In the genomic region with DNA sequence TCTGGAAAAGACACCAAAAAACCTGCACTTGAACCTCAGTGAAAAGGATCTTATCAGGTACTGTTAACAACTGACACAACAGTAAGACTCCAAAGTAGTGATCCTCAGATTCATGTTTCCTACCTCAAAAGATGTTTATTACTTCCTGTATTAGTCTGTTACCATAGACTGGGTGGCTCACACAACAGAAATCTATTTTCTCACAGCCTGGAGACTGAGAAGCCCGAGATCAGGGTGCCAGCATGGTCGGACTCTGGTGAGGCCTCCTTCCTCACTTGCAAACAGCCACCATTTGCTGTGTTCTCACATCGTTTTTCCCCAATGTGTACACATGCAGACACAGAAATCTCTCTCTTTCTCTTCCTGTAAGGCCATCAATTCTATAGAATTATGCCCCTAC, we compare ENCODE assay signal across 1 cellular context.
TF ChIP-seq lines count a peak whose summit lies in the region.

No MANE protein-coding gene starts in this region.

TF ChIP-seq in H1, 55 proteins besides CTCF, POLR2A, EP300 and RAD21 (continued from another document):
- TF ChIP-seq BACH1 (IDR thresholded peaks at IDR 0.05; ENCODE audit: low read length) (no peak), SIRT6 (IDR thresholded peaks at IDR 0.05; ENCODE audit: low read length) (no peak), EZH2 (IDR thresholded peaks at IDR 0.05; ENCODE audit: low read depth, low read length, severe bottlenecking) (no peak), SUZ12 (IDR thresholded peaks at IDR 0.05; ENCODE audit: low read length) (no peak), CTBP2 (IDR thresholded peaks at IDR 0.05; ENCODE audit: borderline replicate concordance, insufficient read depth, insufficient read length, low read length) (no peak)
- TF ChIP-seq, protein P1, sequence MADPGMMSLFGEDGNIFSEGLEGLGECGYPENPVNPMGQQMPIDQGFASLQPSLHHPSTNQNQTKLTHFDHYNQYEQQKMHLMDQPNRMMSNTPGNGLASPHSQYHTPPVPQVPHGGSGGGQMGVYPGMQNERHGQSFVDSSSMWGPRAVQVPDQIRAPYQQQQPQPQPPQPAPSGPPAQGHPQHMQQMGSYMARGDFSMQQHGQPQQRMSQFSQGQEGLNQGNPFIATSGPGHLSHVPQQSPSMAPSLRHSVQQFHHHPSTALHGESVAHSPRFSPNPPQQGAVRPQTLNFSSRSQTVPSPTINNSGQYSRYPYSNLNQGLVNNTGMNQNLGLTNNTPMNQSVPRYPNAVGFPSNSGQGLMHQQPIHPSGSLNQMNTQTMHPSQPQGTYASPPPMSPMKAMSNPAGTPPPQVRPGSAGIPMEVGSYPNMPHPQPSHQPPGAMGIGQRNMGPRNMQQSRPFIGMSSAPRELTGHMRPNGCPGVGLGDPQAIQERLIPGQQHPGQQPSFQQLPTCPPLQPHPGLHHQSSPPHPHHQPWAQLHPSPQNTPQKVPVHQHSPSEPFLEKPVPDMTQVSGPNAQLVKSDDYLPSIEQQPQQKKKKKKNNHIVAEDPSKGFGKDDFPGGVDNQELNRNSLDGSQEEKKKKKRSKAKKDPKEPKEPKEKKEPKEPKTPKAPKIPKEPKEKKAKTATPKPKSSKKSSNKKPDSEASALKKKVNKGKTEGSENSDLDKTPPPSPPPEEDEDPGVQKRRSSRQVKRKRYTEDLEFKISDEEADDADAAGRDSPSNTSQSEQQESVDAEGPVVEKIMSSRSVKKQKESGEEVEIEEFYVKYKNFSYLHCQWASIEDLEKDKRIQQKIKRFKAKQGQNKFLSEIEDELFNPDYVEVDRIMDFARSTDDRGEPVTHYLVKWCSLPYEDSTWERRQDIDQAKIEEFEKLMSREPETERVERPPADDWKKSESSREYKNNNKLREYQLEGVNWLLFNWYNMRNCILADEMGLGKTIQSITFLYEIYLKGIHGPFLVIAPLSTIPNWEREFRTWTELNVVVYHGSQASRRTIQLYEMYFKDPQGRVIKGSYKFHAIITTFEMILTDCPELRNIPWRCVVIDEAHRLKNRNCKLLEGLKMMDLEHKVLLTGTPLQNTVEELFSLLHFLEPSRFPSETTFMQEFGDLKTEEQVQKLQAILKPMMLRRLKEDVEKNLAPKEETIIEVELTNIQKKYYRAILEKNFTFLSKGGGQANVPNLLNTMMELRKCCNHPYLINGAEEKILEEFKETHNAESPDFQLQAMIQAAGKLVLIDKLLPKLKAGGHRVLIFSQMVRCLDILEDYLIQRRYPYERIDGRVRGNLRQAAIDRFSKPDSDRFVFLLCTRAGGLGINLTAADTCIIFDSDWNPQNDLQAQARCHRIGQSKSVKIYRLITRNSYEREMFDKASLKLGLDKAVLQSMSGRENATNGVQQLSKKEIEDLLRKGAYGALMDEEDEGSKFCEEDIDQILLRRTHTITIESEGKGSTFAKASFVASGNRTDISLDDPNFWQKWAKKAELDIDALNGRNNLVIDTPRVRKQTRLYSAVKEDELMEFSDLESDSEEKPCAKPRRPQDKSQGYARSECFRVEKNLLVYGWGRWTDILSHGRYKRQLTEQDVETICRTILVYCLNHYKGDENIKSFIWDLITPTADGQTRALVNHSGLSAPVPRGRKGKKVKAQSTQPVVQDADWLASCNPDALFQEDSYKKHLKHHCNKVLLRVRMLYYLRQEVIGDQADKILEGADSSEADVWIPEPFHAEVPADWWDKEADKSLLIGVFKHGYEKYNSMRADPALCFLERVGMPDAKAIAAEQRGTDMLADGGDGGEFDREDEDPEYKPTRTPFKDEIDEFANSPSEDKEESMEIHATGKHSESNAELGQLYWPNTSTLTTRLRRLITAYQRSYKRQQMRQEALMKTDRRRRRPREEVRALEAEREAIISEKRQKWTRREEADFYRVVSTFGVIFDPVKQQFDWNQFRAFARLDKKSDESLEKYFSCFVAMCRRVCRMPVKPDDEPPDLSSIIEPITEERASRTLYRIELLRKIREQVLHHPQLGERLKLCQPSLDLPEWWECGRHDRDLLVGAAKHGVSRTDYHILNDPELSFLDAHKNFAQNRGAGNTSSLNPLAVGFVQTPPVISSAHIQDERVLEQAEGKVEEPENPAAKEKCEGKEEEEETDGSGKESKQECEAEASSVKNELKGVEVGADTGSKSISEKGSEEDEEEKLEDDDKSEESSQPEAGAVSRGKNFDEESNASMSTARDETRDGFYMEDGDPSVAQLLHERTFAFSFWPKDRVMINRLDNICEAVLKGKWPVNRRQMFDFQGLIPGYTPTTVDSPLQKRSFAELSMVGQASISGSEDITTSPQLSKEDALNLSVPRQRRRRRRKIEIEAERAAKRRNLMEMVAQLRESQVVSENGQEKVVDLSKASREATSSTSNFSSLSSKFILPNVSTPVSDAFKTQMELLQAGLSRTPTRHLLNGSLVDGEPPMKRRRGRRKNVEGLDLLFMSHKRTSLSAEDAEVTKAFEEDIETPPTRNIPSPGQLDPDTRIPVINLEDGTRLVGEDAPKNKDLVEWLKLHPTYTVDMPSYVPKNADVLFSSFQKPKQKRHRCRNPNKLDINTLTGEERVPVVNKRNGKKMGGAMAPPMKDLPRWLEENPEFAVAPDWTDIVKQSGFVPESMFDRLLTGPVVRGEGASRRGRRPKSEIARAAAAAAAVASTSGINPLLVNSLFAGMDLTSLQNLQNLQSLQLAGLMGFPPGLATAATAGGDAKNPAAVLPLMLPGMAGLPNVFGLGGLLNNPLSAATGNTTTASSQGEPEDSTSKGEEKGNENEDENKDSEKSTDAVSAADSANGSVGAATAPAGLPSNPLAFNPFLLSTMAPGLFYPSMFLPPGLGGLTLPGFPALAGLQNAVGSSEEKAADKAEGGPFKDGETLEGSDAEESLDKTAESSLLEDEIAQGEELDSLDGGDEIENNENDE (IDR thresholded peaks at IDR 0.05; ENCODE audit: insufficient replicate concordance, low read length): no peak
